33 cellular contexts compared by ENCODE assay signal in the genomic region with DNA sequence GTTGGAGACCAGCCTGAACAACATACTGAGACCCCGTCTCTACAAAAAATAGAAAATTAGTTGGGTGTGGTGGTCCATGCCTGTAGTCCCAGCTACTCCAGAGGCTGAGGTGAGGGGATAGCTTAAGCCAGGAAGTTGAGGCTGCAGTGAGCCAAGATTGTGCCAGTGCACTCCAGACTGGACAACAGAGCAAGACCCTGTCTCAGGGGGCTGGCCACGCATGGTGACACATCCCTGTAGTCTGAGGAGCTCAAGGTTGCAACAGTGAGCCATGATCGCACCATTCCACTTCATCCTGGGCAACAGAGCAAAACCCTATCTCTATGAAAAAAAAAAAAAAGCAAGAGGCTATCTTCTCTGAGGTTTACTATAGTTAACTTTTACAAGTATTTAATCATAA. TPM values are rescaled to one million over a fixed set of nuclear protein-coding genes. Genes with fewer than 3 reads are reported as not detected.
"Had no signal": no experiment of that assay in that cellular context is flagged by ENCODE, and none has a peak within 500 bp of the region (broad histone marks: within the 10 kb centered on the region; RNA-seq: fewer than 3 reads in every experiment).

No MANE protein-coding gene starts in this region.

- H3K27ac ChIP-seq: ascending aorta, breast epithelium, cardiac muscle cell, coronary artery, dorsolateral prefrontal cortex, epithelial cell of prostate, esophagus squamous epithelium, gastroesophageal sphincter, heart right ventricle had no signal

- DNase-seq: activated CD4-positive, alpha-beta memory T cell treated with anti-CD3 and anti-CD28 coated beads, Interleukin-2, amount 10 ng/mL, durations not matched to agents 7 days and 5 days; activated CD4-positive, alpha-beta T cell treated with anti-CD3 and anti-CD28 coated beads for 1 hour; activated CD4-positive, alpha-beta T cell treated with anti-CD3 and anti-CD28 coated beads for 4 hours; activated CD4-positive, alpha-beta T cell treated with anti-CD3 and anti-CD28 coated beads, Interleukin-2, amount 10 ng/mL, durations not matched to agents 7 days and 5 days; activated CD4-positive, alpha-beta T cell treated with anti-CD3 and anti-CD28 coated beads, Interleukin-2, amount 50 U/mL, for 4 hours; activated CD8-positive, alpha-beta memory T cell treated with anti-CD3 and anti-CD28 coated beads, Interleukin-2, amount 50 U/mL, for 48 hours; activated gamma-delta T cell; activated naive CD4-positive, alpha-beta T cell; activated naive CD4-positive, alpha-beta T cell treated with anti-CD3 and anti-CD28 coated beads, Interleukin-2, amount 10 ng/mL, durations not matched to agents 7 days and 5 days; activated naive CD8-positive, alpha-beta T cell treated with anti-CD3 and anti-CD28 coated beads, Interleukin-2, amount 10 ng/mL, durations not matched to agents 7 days and 5 days; activated T-cell treated with anti-CD3 and anti-CD28 coated beads for 4 hours; activated T-cell treated with anti-CD3 and anti-CD28 coated beads, Interleukin-2, amount 50 U/mL, for 24 hours; activated T-cell treated with anti-CD3 and anti-CD28 coated beads, Interleukin-2, amount 50 U/mL, for 72 hours; central memory CD4-positive, alpha-beta T cell; cerebellar nuclear complex; dorsolateral prefrontal cortex; effector memory CD8-positive, alpha-beta T cell; esophagus squamous epithelium; foreskin melanocyte; heart right ventricle; T-helper 2 cell had no signal

- ATAC-seq: activated naive CD4-positive, alpha-beta T cell treated with anti-CD3 and anti-CD28 coated beads, Interleukin-2, amount 50 U/mL, for 72 hours; activated T-cell treated with anti-CD3 and anti-CD28 coated beads, Interleukin-2, amount 50 U/mL, for 72 hours; effector memory CD8-positive, alpha-beta T cell; gastroesophageal sphincter; heart right ventricle had no signal

- H3K36me3 Mint-ChIP-seq: activated naive CD4-positive, alpha-beta T cell treated with anti-CD3 and anti-CD28 coated beads, Interleukin-2, amount 10 ng/mL, durations not matched to agents 7 days and 5 days; activated naive CD4-positive, alpha-beta T cell treated with anti-CD3 and anti-CD28 coated beads, Interleukin-2, amount 50 U/mL, for 72 hours; activated naive CD8-positive, alpha-beta T cell treated with anti-CD3 and anti-CD28 coated beads, Interleukin-2, amount 10 ng/mL, durations not matched to agents 7 days and 5 days; brain had no signal

- H3K4me3 Mint-ChIP-seq: activated CD4-positive, alpha-beta memory T cell treated with anti-CD3 and anti-CD28 coated beads, Interleukin-2, amount 10 ng/mL, durations not matched to agents 7 days and 5 days; activated CD4-positive, alpha-beta T cell treated with anti-CD3 and anti-CD28 coated beads, Interleukin-2, amount 10 ng/mL, durations not matched to agents 7 days and 5 days; activated naive CD4-positive, alpha-beta T cell treated with anti-CD3 and anti-CD28 coated beads, Interleukin-2, amount 10 ng/mL, durations not matched to agents 7 days and 5 days; activated naive CD8-positive, alpha-beta T cell treated with anti-CD3 and anti-CD28 coated beads, Interleukin-2, amount 10 ng/mL, durations not matched to agents 7 days and 5 days; activated T-cell treated with anti-CD3 and anti-CD28 coated beads, Interleukin-2, amount 50 U/mL, for 24 hours; activated T-cell treated with anti-CD3 and anti-CD28 coated beads, Interleukin-2, amount 50 U/mL, for 72 hours; brain; dendritic cell treated with granulocyte-macrophage colony-stimulating factor and Interleukin-4, amounts not matched to agents 40 ng/mL and 50 ng/mL, for 4 days; effector memory CD8-positive, alpha-beta T cell had no signal

- H3K27ac Mint-ChIP-seq: activated CD4-positive, alpha-beta memory T cell treated with anti-CD3 and anti-CD28 coated beads, Interleukin-2, amount 10 ng/mL, durations not matched to agents 7 days and 5 days; activated CD4-positive, alpha-beta T cell treated with anti-CD3 and anti-CD28 coated beads, Interleukin-2, amount 10 ng/mL, durations not matched to agents 7 days and 5 days; activated naive CD4-positive, alpha-beta T cell treated with anti-CD3 and anti-CD28 coated beads, Interleukin-2, amount 10 ng/mL, durations not matched to agents 7 days and 5 days; activated naive CD4-positive, alpha-beta T cell treated with anti-CD3 and anti-CD28 coated beads, Interleukin-2, amount 50 U/mL, for 72 hours; activated naive CD8-positive, alpha-beta T cell treated with anti-CD3 and anti-CD28 coated beads, Interleukin-2, amount 10 ng/mL, durations not matched to agents 7 days and 5 days; activated T-cell treated with anti-CD3 and anti-CD28 coated beads, Interleukin-2, amount 50 U/mL, for 24 hours; activated T-cell treated with anti-CD3 and anti-CD28 coated beads, Interleukin-2, amount 50 U/mL, for 72 hours; brain; dendritic cell treated with granulocyte-macrophage colony-stimulating factor and Interleukin-4, amounts not matched to agents 40 ng/mL and 50 ng/mL, for 4 days; effector memory CD8-positive, alpha-beta T cell had no signal

- H3K36me3 ChIP-seq: ascending aorta, breast epithelium, cardiac muscle cell, esophagus squamous epithelium, gastroesophageal sphincter had no signal

- H3K27me3 ChIP-seq: ascending aorta, breast epithelium, cardiac muscle cell, dorsolateral prefrontal cortex, esophagus squamous epithelium, gastroesophageal sphincter, heart right ventricle had no signal

- H3K4me1 ChIP-seq: breast epithelium, esophagus squamous epithelium had no signal

- H3K27me3 Mint-ChIP-seq: dendritic cell treated with granulocyte-macrophage colony-stimulating factor and Interleukin-4, amounts not matched to agents 40 ng/mL and 50 ng/mL, for 4 days; effector memory CD8-positive, alpha-beta T cell had no signal

- H3K4me3 ChIP-seq: ascending aorta, breast epithelium, cardiac muscle cell, coronary artery, dorsolateral prefrontal cortex, esophagus squamous epithelium, gastroesophageal sphincter, heart right ventricle had no signal

- H3K9me3 Mint-ChIP-seq: activated CD4-positive, alpha-beta memory T cell treated with anti-CD3 and anti-CD28 coated beads, Interleukin-2, amount 10 ng/mL, durations not matched to agents 7 days and 5 days; activated CD4-positive, alpha-beta T cell treated with anti-CD3 and anti-CD28 coated beads, Interleukin-2, amount 10 ng/mL, durations not matched to agents 7 days and 5 days; activated naive CD4-positive, alpha-beta T cell treated with anti-CD3 and anti-CD28 coated beads, Interleukin-2, amount 10 ng/mL, durations not matched to agents 7 days and 5 days; activated naive CD4-positive, alpha-beta T cell treated with anti-CD3 and anti-CD28 coated beads, Interleukin-2, amount 50 U/mL, for 72 hours; activated naive CD8-positive, alpha-beta T cell treated with anti-CD3 and anti-CD28 coated beads, Interleukin-2, amount 10 ng/mL, durations not matched to agents 7 days and 5 days; activated T-cell treated with anti-CD3 and anti-CD28 coated beads, Interleukin-2, amount 50 U/mL, for 24 hours; activated T-cell treated with anti-CD3 and anti-CD28 coated beads, Interleukin-2, amount 50 U/mL, for 72 hours; dendritic cell treated with granulocyte-macrophage colony-stimulating factor and Interleukin-4, amounts not matched to agents 40 ng/mL and 50 ng/mL, for 4 days; effector memory CD8-positive, alpha-beta T cell had no signal

- H3K9me3 ChIP-seq: ascending aorta, breast epithelium, esophagus squamous epithelium, gastroesophageal sphincter had no signal

RNA-seq across cellular contexts. Expression of gene RBP7, which starts 23.1 kb away (rescaled TPM):
- total RNA-seq: activated CD4-positive, alpha-beta memory T cell treated with anti-CD3 and anti-CD28 coated beads, Interleukin-2, amount 10 ng/mL, durations not matched to agents 7 days and 5 days; activated CD4-positive, alpha-beta T cell treated with anti-CD3 and anti-CD28 coated beads, Interleukin-2, amount 10 ng/mL, durations not matched to agents 7 days and 5 days; activated naive CD4-positive, alpha-beta T cell treated with anti-CD3 and anti-CD28 coated beads, Interleukin-2, amount 50 U/mL, for 72 hours; activated T-cell treated with anti-CD3 and anti-CD28 coated beads, Interleukin-2, amount 50 U/mL, for 72 hours; fibroblast of lung; glomerular endothelial cell; T-helper 1 cell treated with Interleukin-12 subunit alpha and Interleukin-12 subunit beta and Interleukin-4 antibody, amounts not matched to agents 30 ng/mL and 1 ng/mL, for 36 hours had no signal
- polyA plus RNA-seq: fibroblast of lung had no signal
